17 cellular contexts compared by ENCODE assay signal in the genomic region with DNA sequence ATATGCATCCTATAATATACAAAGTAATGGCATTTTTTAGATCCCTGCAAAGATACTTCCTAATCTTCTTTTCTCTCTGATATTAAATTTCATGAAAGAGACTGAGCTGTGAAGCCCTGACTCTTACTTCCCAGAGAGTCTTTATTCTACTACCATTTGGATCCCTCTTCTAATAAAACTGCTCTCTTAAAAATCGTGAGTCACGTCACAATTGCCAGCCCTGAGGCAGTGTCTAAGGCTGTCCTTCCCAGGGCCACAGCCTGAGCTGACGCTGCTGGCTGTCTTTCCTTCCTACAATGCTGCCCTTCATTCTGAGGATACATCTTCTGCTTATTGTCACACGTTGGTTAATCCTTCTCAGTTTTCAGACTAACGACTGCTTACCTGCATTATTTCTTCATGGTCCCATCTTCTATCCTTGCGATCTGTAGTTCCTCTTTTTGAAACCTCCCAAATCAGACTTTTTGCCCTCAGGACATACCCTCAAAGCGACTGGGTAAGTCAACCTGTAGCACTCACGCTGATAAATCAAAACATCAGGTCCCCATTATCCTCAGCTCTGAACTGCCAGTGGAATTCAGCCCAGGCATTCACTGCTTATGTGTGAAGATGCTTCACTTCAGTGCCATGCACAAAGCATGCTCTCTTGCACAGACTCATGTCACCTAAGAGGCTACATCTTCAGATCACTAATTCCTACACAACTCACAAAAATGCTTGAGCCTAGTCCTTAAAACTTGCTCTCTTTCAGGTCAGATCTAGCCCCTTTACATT.
DNase-seq lines count a peak whose midpoint lies in the region; ATAC-seq and TF ChIP-seq lines count a peak whose summit lies in the region.
"Had no signal": no experiment of that assay in that cellular context is flagged by ENCODE, and none has a peak within 500 bp of the region (broad histone marks: within the 10 kb centered on the region; RNA-seq: fewer than 3 reads in every experiment).

No MANE protein-coding gene starts in this region.

- peak overlapping the region; percentile 70 for H2BK20ac ChIP-seq in IMR-90 (ENCODE audit: low read depth, low read length)

- peak overlapping the region; percentile 60; the same call in 2 of the 3 replicates for H2BK15ac ChIP-seq in IMR-90 (ENCODE audit: low read depth, low read length)

- H3K23ac ChIP-seq in IMR-90 (ENCODE audit: low read depth, low read length), result no peak overlapping the region

- no peak overlapping the region for H4K91ac ChIP-seq in IMR-90 (ENCODE audit: insufficient read depth, low read depth, low read length)

- H3K27me3 ChIP-seq in BJ (ENCODE audit: control insufficient read depth, insufficient read depth, low read length) (no peaks in the 10 kb centered on the region), IMR-90 (ENCODE audit: control insufficient read depth, insufficient read depth, low read length) (no peaks in the 10 kb centered on the region), brain microvascular endothelial cell (replicated peaks) (no peaks in the 10 kb centered on the region)
- H3K27me3 ChIP-seq: tibial nerve had no signal

- H2BK120ac ChIP-seq in IMR-90 (ENCODE audit: low read depth, low read length), result peak overlapping the region; percentile 87; the same call in 1 of the 2 replicates

- H3K4me1 ChIP-seq in IMR-90 (ENCODE audit: control insufficient read depth, insufficient read depth, low read length) (peaks cover 8% of the 10 kb centered on the region), mucosa of descending colon (ENCODE audit: low read depth) (peaks cover 33% of the 10 kb centered on the region)

- no peak overlapping the region for H4K5ac ChIP-seq in IMR-90 (ENCODE audit: low read depth, low read length)

- no peak for TF ChIP-seq CTCF in BJ (IDR thresholded peaks at IDR 0.05; ENCODE audit: insufficient read depth, low read depth, low read length)
- no peak for TF ChIP-seq CTCF in IMR-90 (conservative IDR thresholded peaks at IDR 0.05; ENCODE audit: low read depth, low read length)
- TF ChIP-seq CTCF in brain microvascular endothelial cell (IDR thresholded peaks at IDR 0.05; ENCODE audit: low read depth, low read length, missing control alignments), result no peak
- TF ChIP-seq CTCF in mucosa of descending colon (IDR thresholded peaks at IDR 0.05), result no peak

- no peak overlapping the region for H2AK9ac ChIP-seq in IMR-90 (replicated peaks; ENCODE audit: low read depth, low read length, poor library complexity)

- intact Hi-C loops in IMR-90 (cut with micrococcal nuclease) (no loop called here), mucosa of descending colon (cut with DNase I, micrococcal nuclease) (loop anchor here in 1 of 2 donors (10.0 kb wide), 2 partner anchors 94 to 146 kb away; no protein-coding TSS in a partner anchor)

- H2AFZ ChIP-seq in IMR-90 (replicated peaks; ENCODE audit: low read length, poor library complexity), result no peak overlapping the region

- TF ChIP-seq RAD21 in IMR-90 (IDR thresholded peaks at IDR 0.05; ENCODE audit: low read length), result no peak

- peak overlapping the region; percentile 42; the same call in 1 of the 2 replicates for H3K18ac ChIP-seq in IMR-90 (ENCODE audit: low read depth, low read length)

- in situ Hi-C loops in IMR-90 (cut with MboI; ENCODE audit: low sequenced_read_pairs) (no loop called here), brain microvascular endothelial cell (cut with HindIII; ENCODE audit: low pct_ligation_motif_present, low sequenced_read_pairs) (no loop called here)

- H3K9me3 ChIP-seq in IMR-90 (ENCODE audit: control insufficient read depth, insufficient read depth, low read length) (no peaks in the 10 kb centered on the region), mucosa of descending colon (no peaks in the 10 kb centered on the region)
- H3K9me3 ChIP-seq: left ventricle myocardium inferior, tibial nerve had no signal

- no peaks in the 10 kb centered on the region for H3K36me3 ChIP-seq in BJ (ENCODE audit: control insufficient read depth, insufficient read depth, low read length)
- no peaks in the 10 kb centered on the region for H3K36me3 ChIP-seq in IMR-90 (ENCODE audit: control insufficient read depth, insufficient read depth, low read length)
- no peaks in the 10 kb centered on the region for H3K36me3 ChIP-seq in brain microvascular endothelial cell (replicated peaks)
- no peaks in the 10 kb centered on the region for H3K36me3 ChIP-seq in mucosa of descending colon (ENCODE audit: low read depth)
- H3K36me3 ChIP-seq: left ventricle myocardium inferior, tibial nerve had no signal

- dilution Hi-C loops in IMR-90 (cut with HindIII; ENCODE audit: low sequenced_read_pairs, unreplicated experiment), result no loop called here

- no peak overlapping the region for H2BK5ac ChIP-seq in IMR-90 (ENCODE audit: low read depth, low read length, poor library complexity, severe bottlenecking)

- H3K27ac ChIP-seq in IMR-90 (ENCODE audit: insufficient read depth, low read length), result no peak overlapping the region
- peak overlapping the region; percentile 6 for H3K27ac ChIP-seq in brain microvascular endothelial cell

- WGBS in IMR-90 (ENCODE audit: extremely low coverage in 2 of 2, insufficient read length in 1 of 2), 2 experiments, result 87% methylated on average over 6 of the region's 8 CpGs; no CpG with 5 or more reads in 1 of the 2 experiments

- no peak overlapping the region for H3K56ac ChIP-seq in IMR-90 (ENCODE audit: extremely low read depth, insufficient read depth, low read length)

- H3K9ac ChIP-seq in IMR-90 (ENCODE audit: low read depth, low read length), result no peak overlapping the region

- CTCF ChIA-PET in BJ (lab: Yijun Ruan, JAX) (interaction anchor here (0.5 to 0.7 kb wide), 4 partner anchors 41 to 1426 kb away, joined by 3 read pairs; no protein-coding TSS in a partner anchor), IMR-90 (lab: Yijun Ruan, JAX) (no interaction called here)

- no peaks in the 10 kb centered on the region for H3K79me1 ChIP-seq in IMR-90 (ENCODE audit: low read depth in 1 of 2, low read length in 2 of 2)

- peak overlapping the region; percentile 83 for H3K14ac ChIP-seq in IMR-90 (replicated peaks; ENCODE audit: low read depth, low read length)

- DNase-seq in BJ (ENCODE audit: low read depth) (peak; percentile 61), IMR-90 (no peak), brain microvascular endothelial cell (no peak), mucosa of descending colon (peak in 2 of 3 donors; percentile 41), activated gamma-delta T cell treated with Interleukin-2 at 50 U/mL for 16 hours (no peak), dedifferentiated amniotic fluid mesenchymal stem cell (ENCODE audit: extremely low spot score) (no peak)
- DNase-seq: activated CD4-positive, alpha-beta T cell treated with anti-CD3 and anti-CD28 coated beads for 48 hours; activated CD8-positive, alpha-beta memory T cell treated with anti-CD3 and anti-CD28 coated beads, Interleukin-2, amount 50 U/mL, for 48 hours; activated gamma-delta T cell; KG1; left ventricle myocardium inferior; NCI-H2171 treated with DMSO at 0.1 percent for 48 hours; nucleus accumbens; retina had no signal

- peak overlapping the region; percentile 74; the same call in 1 of the 2 replicates for H3K4ac ChIP-seq in IMR-90 (ENCODE audit: low read depth, low read length)

- H2AK5ac ChIP-seq in IMR-90 (ENCODE audit: low read depth, low read length), result peak overlapping the region; percentile 83; the same call in 1 of the 2 replicates

- POLR2A ChIA-PET in BJ (lab: Charles Lee), result no interaction called here
- POLR2A ChIA-PET in IMR-90 (lab: Charles Lee; ENCODE audit: unreplicated experiment), result no interaction called here

- H4K20me1 ChIP-seq in IMR-90 (ENCODE audit: insufficient read depth, low read length), result no peaks in the 10 kb centered on the region

- H3K4me3 ChIP-seq in BJ (ENCODE audit: low read depth, low read length) (no peak overlapping the region), IMR-90 (ENCODE audit: insufficient read depth, low read depth, low read length) (no peak overlapping the region), brain microvascular endothelial cell (ENCODE audit: low read depth, low read length) (no peak overlapping the region), mucosa of descending colon (no peak overlapping the region)
- H3K4me3 ChIP-seq: left ventricle myocardium inferior, tibial nerve had no signal

- BruUV-seq in IMR-90 (replicated peaks; lab: Mats Ljungman, UMichigan), result no TSS peak

- no peak for TF ChIP-seq POLR2A in IMR-90 (IDR thresholded peaks at IDR 0.05; ENCODE audit: low read depth, low read length)

- H4K8ac ChIP-seq in IMR-90 (ENCODE audit: low read depth in 2 of 2, low read length in 2 of 2), result peak overlapping the region; percentile 46 to 88; a peak in 2 of 4 replicates

- ATAC-seq in IMR-90 (ENCODE audit: low read depth) (no peak), mucosa of descending colon (peak; percentile 57), HG02852 (IDR thresholded peaks at IDR 0.05; ENCODE audit: unreplicated experiment) (no peak), GM19023 (IDR thresholded peaks at IDR 0.05; ENCODE audit: unreplicated experiment) (no peak)

- peaks cover 4% of the 10 kb centered on the region; the same call in 1 of the 2 replicates for H3K9me1 ChIP-seq in IMR-90 (ENCODE audit: insufficient read depth, low read length)

- H3K4me2 ChIP-seq in IMR-90 (ENCODE audit: low read depth, low read length), result no peak overlapping the region

TF ChIP-seq in IMR-90, 13 proteins besides CTCF, POLR2A, EP300 and RAD21 (continues in another document):
- TF ChIP-seq MXI1 (IDR thresholded peaks at IDR 0.05; ENCODE audit: borderline replicate concordance, low read depth, low read length), result no peak
- TF ChIP-seq BHLHE40 (IDR thresholded peaks at IDR 0.05; ENCODE audit: low read depth, low read length), result no peak
- no peak for TF ChIP-seq RFX5 (IDR thresholded peaks at IDR 0.05; ENCODE audit: low read depth, low read length)
- TF ChIP-seq FOS (IDR thresholded peaks at IDR 0.05; ENCODE audit: low read depth, low read length), result no peak
- TF ChIP-seq NFE2L2 (IDR thresholded peaks at IDR 0.05; ENCODE audit: low read depth, low read length), result no peak
- TF ChIP-seq, protein P1, sequence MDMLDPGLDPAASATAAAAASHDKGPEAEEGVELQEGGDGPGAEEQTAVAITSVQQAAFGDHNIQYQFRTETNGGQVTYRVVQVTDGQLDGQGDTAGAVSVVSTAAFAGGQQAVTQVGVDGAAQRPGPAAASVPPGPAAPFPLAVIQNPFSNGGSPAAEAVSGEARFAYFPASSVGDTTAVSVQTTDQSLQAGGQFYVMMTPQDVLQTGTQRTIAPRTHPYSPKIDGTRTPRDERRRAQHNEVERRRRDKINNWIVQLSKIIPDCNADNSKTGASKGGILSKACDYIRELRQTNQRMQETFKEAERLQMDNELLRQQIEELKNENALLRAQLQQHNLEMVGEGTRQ (IDR thresholded peaks at IDR 0.05; ENCODE audit: low read depth, low read length), result no peak
- no peak for TF ChIP-seq RCOR1 (IDR thresholded peaks at IDR 0.05; ENCODE audit: insufficient replicate concordance, low read length)

Comparison
In these comparisons a context has a peak if more than half of its experiments do, and no peak if none do; other contexts are left out.
1. DNase-seq: peak in BJ (single experiment) and mucosa of descending colon (2 of 3); none in IMR-90 (single experiment), brain microvascular endothelial cell (single experiment), activated gamma-delta T cell treated with Interleukin-2 at 50 U/mL for 16 hours (single experiment) and dedifferentiated amniotic fluid mesenchymal stem cell (single experiment).